15 cellular contexts compared by ENCODE assay signal in genomic region chr15:73518180-73518862, GRCh38.
A peak's percentile ranks its signal among the peaks of the same experiment; 100 is the strongest.
DNase-seq lines count a peak whose midpoint lies in the region; ATAC-seq and TF ChIP-seq lines count a peak whose summit lies in the region.
"Had no signal": no experiment of that assay in that cellular context is flagged by ENCODE, and none has a peak within 500 bp of the region (broad histone marks: within the 10 kb centered on the region; RNA-seq: fewer than 3 reads in every experiment).

No MANE protein-coding gene starts in this region.

- peaks cover 0 to 6% (median 2%) of the 10 kb centered on the region in 3 donors for H3K36me3 Mint-ChIP-seq in naive thymus-derived CD8-positive, alpha-beta T cell
- H3K36me3 Mint-ChIP-seq: naive B cell had no signal

- peak overlapping the region; percentile 90 for H3K27ac ChIP-seq in cardiac muscle cell
- no peak overlapping the region for H3K27ac ChIP-seq in mesendoderm (ENCODE audit: low read depth, low read length)
- H3K27ac ChIP-seq: epithelial cell of prostate, prostate gland had no signal

- H3K36me3 ChIP-seq in cardiac muscle cell (no peaks in the 10 kb centered on the region), mesendoderm (ENCODE audit: control insufficient read depth, insufficient read depth, low read length) (no peaks in the 10 kb centered on the region)
- H3K36me3 ChIP-seq: BE2C, prostate gland had no signal

- no peak overlapping the region for H3K4me2 ChIP-seq in mesendoderm (ENCODE audit: low read length)

- no peaks in the 10 kb centered on the region for H3K79me1 ChIP-seq in mesendoderm (ENCODE audit: low read length)

- peaks cover 0 to 5% (median 0%) of the 10 kb centered on the region in 9 donors for H3K9me3 Mint-ChIP-seq in naive thymus-derived CD8-positive, alpha-beta T cell

- no peak overlapping the region for H3K4ac ChIP-seq in mesendoderm (ENCODE audit: low read depth, low read length)

- no peak overlapping the region for H3K4me3 ChIP-seq in cardiac muscle cell
- no peak overlapping the region for H3K4me3 ChIP-seq in mesendoderm (ENCODE audit: low read length)
- H3K4me3 ChIP-seq: prostate gland had no signal

- peak overlapping the region in 1 of 10 donors; percentile 11 for H3K4me3 Mint-ChIP-seq in naive thymus-derived CD8-positive, alpha-beta T cell
- H3K4me3 Mint-ChIP-seq: dendritic cell treated with granulocyte-macrophage colony-stimulating factor and Interleukin-4, amounts not matched to agents 40 ng/mL and 50 ng/mL, for 4 days; naive B cell had no signal

- H3K27me3 ChIP-seq in cardiac muscle cell (no peaks in the 10 kb centered on the region), mesendoderm (ENCODE audit: insufficient read depth, low read length, poor library complexity) (no peaks in the 10 kb centered on the region)

- no peak overlapping the region for H3K56ac ChIP-seq in mesendoderm (ENCODE audit: low read length)

- WGBS in mesendoderm (ENCODE audit: extremely low coverage, insufficient coverage, low lambda C conversion rate), result no CpG with 5 or more reads among the region's 3 CpGs

- H3K4me1 Mint-ChIP-seq in naive thymus-derived CD8-positive, alpha-beta T cell, result peaks cover 0 to 3% (median 0%) of the 10 kb centered on the region in 4 donors
- H3K4me1 Mint-ChIP-seq: naive B cell had no signal

- DNase-seq in NCI-H2029 (lab: John Stamatoyannopoulos, UW), result peak; percentile 2
- no peak for DNase-seq in NCI-H2029 treated with DMSO at 0.1 percent for 48 hours (lab: John Stamatoyannopoulos, UW)
- peak; percentile 4 for DNase-seq in NCI-H146 treated with DMSO at 0.1 percent for 48 hours (lab: John Stamatoyannopoulos, UW; ENCODE audit: unreplicated experiment)
- peak in 1 of 2 donors; percentile 15 for DNase-seq in cardiac muscle cell (ENCODE audit: low read depth in 1 of 2, low spot score in 1 of 2)
- DNase-seq in mesendoderm, result peak; percentile 65
- no peak for DNase-seq in naive thymus-derived CD8-positive, alpha-beta T cell
- no peak for DNase-seq in GF-D8 (lab: John Stamatoyannopoulos, UW)
- DNase-seq: activated CD4-positive, alpha-beta T cell treated with anti-CD3 and anti-CD28 coated beads for 1 hour; BE2C; naive B cell; PC-3 had no signal

- ATAC-seq in naive thymus-derived CD8-positive, alpha-beta T cell, result no peak
- ATAC-seq in GM19455 (IDR thresholded peaks at IDR 0.05; ENCODE audit: unreplicated experiment), result no peak
- ATAC-seq: PC-3 had no signal

- H2BK120ac ChIP-seq in mesendoderm (ENCODE audit: low read depth, low read length), result no peak overlapping the region

- H3K23ac ChIP-seq in mesendoderm (ENCODE audit: low read length), result no peak overlapping the region

- H2BK5ac ChIP-seq in mesendoderm (ENCODE audit: low read length), result no peak overlapping the region

- H3K4me1 ChIP-seq in cardiac muscle cell (ENCODE audit: low read depth) (peaks cover 57% of the 10 kb centered on the region), mesendoderm (ENCODE audit: control insufficient read depth, low read depth, low read length) (peaks cover 8% of the 10 kb centered on the region)
- H3K4me1 ChIP-seq: BE2C, prostate gland had no signal

- H3K9ac ChIP-seq in mesendoderm (ENCODE audit: low read length), result no peak overlapping the region

- H3K27ac Mint-ChIP-seq in naive thymus-derived CD8-positive, alpha-beta T cell, result no peak overlapping the region
- H3K27ac Mint-ChIP-seq: naive B cell had no signal

- no peak overlapping the region for H2AK5ac ChIP-seq in mesendoderm (ENCODE audit: low read length)

- H4K5ac ChIP-seq in mesendoderm (ENCODE audit: low read length), result no peak overlapping the region

- H3K9me3 ChIP-seq in cardiac muscle cell (ENCODE audit: low read depth), result no peaks in the 10 kb centered on the region
- H3K9me3 ChIP-seq: BE2C, prostate gland had no signal

- no peak overlapping the region for H3K18ac ChIP-seq in mesendoderm (ENCODE audit: low read length)

- H2BK15ac ChIP-seq in mesendoderm (replicated peaks; ENCODE audit: low read depth), result no peak overlapping the region

- no peaks in the 10 kb centered on the region for H3K79me2 ChIP-seq in mesendoderm (ENCODE audit: control insufficient read depth, insufficient read depth, low read length)

- H4K8ac ChIP-seq in mesendoderm (ENCODE audit: low read depth, low read length), result no peak overlapping the region

- POLR2A ChIA-PET in naive thymus-derived CD8-positive, alpha-beta T cell (lab: Charles Lee), result no interaction called here

- TF ChIP-seq CTCF in cardiac muscle cell (IDR thresholded peaks at IDR 0.05; ENCODE audit: low read depth, low read length), result no peak

- H3K27me3 Mint-ChIP-seq in naive thymus-derived CD8-positive, alpha-beta T cell, result peaks cover 0 to 10% (median 5%) of the 10 kb centered on the region in 5 donors
- H3K27me3 Mint-ChIP-seq: dendritic cell treated with granulocyte-macrophage colony-stimulating factor and Interleukin-4, amounts not matched to agents 40 ng/mL and 50 ng/mL, for 4 days had no signal

Comparison
In these comparisons a context has a peak if more than half of its experiments do, and no peak if none do; other contexts are left out.
1. DNase-seq: peak in NCI-H2029 (single experiment), NCI-H146 treated with DMSO at 0.1 percent for 48 hours (single experiment) and mesendoderm (single experiment); none in NCI-H2029 treated with DMSO at 0.1 percent for 48 hours (single experiment), naive thymus-derived CD8-positive, alpha-beta T cell (0 of 10) and GF-D8 (single experiment).